ENCODE assay signal across 27 cellular contexts in genomic region chr3:64509216-64509615, GRCh38.
"Had no signal": no experiment of that assay in that cellular context is flagged by ENCODE, and none has a peak within 500 bp of the region (broad histone marks: within the 10 kb centered on the region; RNA-seq: fewer than 3 reads in every experiment).

No MANE protein-coding gene starts in this region.

- H3K27me3 ChIP-seq: brain microvascular endothelial cell had no signal

- H3K27ac ChIP-seq: brain microvascular endothelial cell, coronary artery, dorsolateral prefrontal cortex had no signal

- ATAC-seq: activated CD4-positive, alpha-beta T cell treated with anti-CD3 and anti-CD28 coated beads for 36 hours; activated CD8-positive, alpha-beta memory T cell treated with anti-CD3 and anti-CD28 coated beads, Interleukin-2, amount 10 ng/mL, durations not matched to agents 7 days and 5 days; activated CD8-positive, alpha-beta T cell treated with anti-CD3 and anti-CD28 coated beads, Interleukin-2, amount 10 ng/mL, durations not matched to agents 7 days and 5 days; activated naive CD4-positive, alpha-beta T cell treated with anti-CD3 and anti-CD28 coated beads, Interleukin-2, amount 50 U/mL, for 72 hours had no signal

- FAIRE-seq: astrocyte, bronchial epithelial cell, frontal cortex had no signal

- DNase-seq: activated CD4-positive, alpha-beta memory T cell treated with anti-CD3 and anti-CD28 coated beads for 36 hours; activated CD4-positive, alpha-beta T cell treated with anti-CD3 and anti-CD28 coated beads for 36 hours; activated CD4-positive, alpha-beta T cell treated with anti-CD3 and anti-CD28 coated beads, Interleukin-2, amount 10 ng/mL, durations not matched to agents 24 days and 14 days; activated CD4-positive, CD25-positive, alpha-beta regulatory T cell; activated CD4-positive, CD25-positive, alpha-beta regulatory T cell treated with anti-CD3 and anti-CD28 coated beads, Interleukin-2, amount 50 U/mL, for 72 hours; activated CD8-positive, alpha-beta memory T cell treated with anti-CD3 and anti-CD28 coated beads, Interleukin-2, amount 10 ng/mL, durations not matched to agents 7 days and 5 days; activated CD8-positive, alpha-beta memory T cell treated with anti-CD3 and anti-CD28 coated beads, Interleukin-2, amount 50 U/mL, for 4 hours; activated CD8-positive, alpha-beta T cell treated with anti-CD3 and anti-CD28 coated beads, Interleukin-2, amount 10 ng/mL, durations not matched to agents 7 days and 5 days; activated effector memory CD4-positive, alpha-beta T cell treated with anti-CD3 and anti-CD28 coated beads, Interleukin-2, amount 50 U/mL, for 16 hours; activated naive CD4-positive, alpha-beta T cell treated with anti-CD3 and anti-CD28 coated beads for 36 hours; activated naive CD8-positive, alpha-beta T cell treated with anti-CD3 and anti-CD28 coated beads, Interleukin-2, amount 10 ng/mL, durations not matched to agents 7 days and 5 days; activated T-cell treated with anti-CD3 and anti-CD28 coated beads, Interleukin-2, amount 50 U/mL, for 1 hour; activated T-cell treated with anti-CD3 and anti-CD28 coated beads, Interleukin-2, amount 50 U/mL, for 48 hours; amniotic stem cell; anterior cingulate cortex; brain microvascular endothelial cell; dorsolateral prefrontal cortex; effector memory CD4-positive, alpha-beta T cell; endodermal cell; head of caudate nucleus; hippocampal formation; T-helper 9 cell had no signal

- H3K36me3 ChIP-seq: brain microvascular endothelial cell had no signal

- H3K4me3 ChIP-seq: coronary artery, dorsolateral prefrontal cortex had no signal
